ENCODE assay signal across 2 cellular contexts in the genomic region with DNA sequence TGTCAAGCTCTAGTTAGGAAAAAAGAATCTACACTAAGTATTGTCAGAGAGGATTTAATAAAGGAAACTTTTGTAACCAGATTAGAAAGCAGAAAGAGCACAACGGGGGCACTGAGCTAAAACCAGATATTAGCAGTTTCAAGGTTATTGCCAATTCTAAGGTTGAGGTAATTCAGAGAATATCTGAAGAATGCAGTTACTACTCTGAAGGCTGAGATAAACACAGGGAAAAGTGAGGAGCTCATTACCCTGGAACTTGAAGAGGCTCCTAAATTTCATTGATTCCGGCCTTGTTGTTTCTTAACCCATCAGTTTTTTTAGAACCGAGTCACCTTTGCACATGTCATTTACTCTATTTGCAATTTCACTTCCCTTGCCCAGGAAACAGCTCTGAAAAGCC.
TF ChIP-seq lines count a peak whose summit lies in the region.

No MANE protein-coding gene starts in this region.

TF ChIP-seq in SK-N-SH treated with all-trans-retinoic acid at 6 μM for 48 hours, 23 proteins besides CTCF, POLR2A, EP300 and RAD21 (continued from another document):
- TF ChIP-seq, protein P1, sequence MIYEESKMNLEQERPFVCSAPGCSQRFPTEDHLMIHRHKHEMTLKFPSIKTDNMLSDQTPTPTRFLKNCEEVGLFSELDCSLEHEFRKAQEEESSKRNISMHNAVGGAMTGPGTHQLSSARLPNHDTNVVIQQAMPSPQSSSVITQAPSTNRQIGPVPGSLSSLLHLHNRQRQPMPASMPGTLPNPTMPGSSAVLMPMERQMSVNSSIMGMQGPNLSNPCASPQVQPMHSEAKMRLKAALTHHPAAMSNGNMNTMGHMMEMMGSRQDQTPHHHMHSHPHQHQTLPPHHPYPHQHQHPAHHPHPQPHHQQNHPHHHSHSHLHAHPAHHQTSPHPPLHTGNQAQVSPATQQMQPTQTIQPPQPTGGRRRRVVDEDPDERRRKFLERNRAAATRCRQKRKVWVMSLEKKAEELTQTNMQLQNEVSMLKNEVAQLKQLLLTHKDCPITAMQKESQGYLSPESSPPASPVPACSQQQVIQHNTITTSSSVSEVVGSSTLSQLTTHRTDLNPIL (CRISPR knock-in tag; IDR thresholded peaks at IDR 0.05; ENCODE audit: low read depth): peak; percentile 43; the same call in 1 of the 2 replicates
- TF ChIP-seq ZFP30 (CRISPR knock-in tag; IDR thresholded peaks at IDR 0.05): no peak
- no peak for TF ChIP-seq ZFP3 (CRISPR knock-in tag; IDR thresholded peaks at IDR 0.05)
- no peak for TF ChIP-seq SNAI2 (CRISPR knock-in tag; IDR thresholded peaks at IDR 0.05)
- TF ChIP-seq, protein P2, sequence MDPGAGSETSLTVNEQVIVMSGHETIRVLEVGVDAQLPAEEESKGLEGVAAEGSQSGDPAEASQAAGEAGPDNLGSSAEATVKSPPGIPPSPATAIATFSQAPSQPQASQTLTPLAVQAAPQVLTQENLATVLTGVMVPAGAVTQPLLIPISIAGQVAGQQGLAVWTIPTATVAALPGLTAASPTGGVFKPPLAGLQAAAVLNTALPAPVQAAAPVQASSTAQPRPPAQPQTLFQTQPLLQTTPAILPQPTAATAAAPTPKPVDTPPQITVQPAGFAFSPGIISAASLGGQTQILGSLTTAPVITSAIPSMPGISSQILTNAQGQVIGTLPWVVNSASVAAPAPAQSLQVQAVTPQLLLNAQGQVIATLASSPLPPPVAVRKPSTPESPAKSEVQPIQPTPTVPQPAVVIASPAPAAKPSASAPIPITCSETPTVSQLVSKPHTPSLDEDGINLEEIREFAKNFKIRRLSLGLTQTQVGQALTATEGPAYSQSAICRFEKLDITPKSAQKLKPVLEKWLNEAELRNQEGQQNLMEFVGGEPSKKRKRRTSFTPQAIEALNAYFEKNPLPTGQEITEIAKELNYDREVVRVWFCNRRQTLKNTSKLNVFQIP (CRISPR knock-in tag; IDR thresholded peaks at IDR 0.05; ENCODE audit: borderline replicate concordance, low read depth): no peak
- no peak for TF ChIP-seq PPARA (CRISPR knock-in tag; IDR thresholded peaks at IDR 0.05; ENCODE audit: borderline replicate concordance)
- TF ChIP-seq ZNF70 (CRISPR knock-in tag; IDR thresholded peaks at IDR 0.05): no peak
- no peak for TF ChIP-seq ZNF565 (CRISPR knock-in tag; conservative IDR thresholded peaks at IDR 0.05; ENCODE audit: low read depth)
- TF ChIP-seq OSR1 (CRISPR knock-in tag; IDR thresholded peaks at IDR 0.05): no peak
- TF ChIP-seq ISL1 (CRISPR knock-in tag; IDR thresholded peaks at IDR 0.05): peak; percentile 44
- TF ChIP-seq, protein P3, sequence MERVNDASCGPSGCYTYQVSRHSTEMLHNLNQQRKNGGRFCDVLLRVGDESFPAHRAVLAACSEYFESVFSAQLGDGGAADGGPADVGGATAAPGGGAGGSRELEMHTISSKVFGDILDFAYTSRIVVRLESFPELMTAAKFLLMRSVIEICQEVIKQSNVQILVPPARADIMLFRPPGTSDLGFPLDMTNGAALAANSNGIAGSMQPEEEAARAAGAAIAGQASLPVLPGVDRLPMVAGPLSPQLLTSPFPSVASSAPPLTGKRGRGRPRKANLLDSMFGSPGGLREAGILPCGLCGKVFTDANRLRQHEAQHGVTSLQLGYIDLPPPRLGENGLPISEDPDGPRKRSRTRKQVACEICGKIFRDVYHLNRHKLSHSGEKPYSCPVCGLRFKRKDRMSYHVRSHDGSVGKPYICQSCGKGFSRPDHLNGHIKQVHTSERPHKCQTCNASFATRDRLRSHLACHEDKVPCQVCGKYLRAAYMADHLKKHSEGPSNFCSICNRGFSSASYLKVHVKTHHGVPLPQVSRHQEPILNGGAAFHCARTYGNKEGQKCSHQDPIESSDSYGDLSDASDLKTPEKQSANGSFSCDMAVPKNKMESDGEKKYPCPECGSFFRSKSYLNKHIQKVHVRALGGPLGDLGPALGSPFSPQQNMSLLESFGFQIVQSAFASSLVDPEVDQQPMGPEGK (CRISPR knock-in tag; IDR thresholded peaks at IDR 0.05; ENCODE audit: borderline replicate concordance): no peak
- TF ChIP-seq ZC3H10 (CRISPR knock-in tag; IDR thresholded peaks at IDR 0.05): no peak
TF ChIP-seq in SK-N-SH treated with all-trans-retinoic acid at 6 μM for 48 hours: peak in this region for 2.

TF ChIP-seq in SK-N-SH, 30 proteins besides CTCF, POLR2A, EP300 and RAD21 (continued from another document):
- TF ChIP-seq, protein P4, sequence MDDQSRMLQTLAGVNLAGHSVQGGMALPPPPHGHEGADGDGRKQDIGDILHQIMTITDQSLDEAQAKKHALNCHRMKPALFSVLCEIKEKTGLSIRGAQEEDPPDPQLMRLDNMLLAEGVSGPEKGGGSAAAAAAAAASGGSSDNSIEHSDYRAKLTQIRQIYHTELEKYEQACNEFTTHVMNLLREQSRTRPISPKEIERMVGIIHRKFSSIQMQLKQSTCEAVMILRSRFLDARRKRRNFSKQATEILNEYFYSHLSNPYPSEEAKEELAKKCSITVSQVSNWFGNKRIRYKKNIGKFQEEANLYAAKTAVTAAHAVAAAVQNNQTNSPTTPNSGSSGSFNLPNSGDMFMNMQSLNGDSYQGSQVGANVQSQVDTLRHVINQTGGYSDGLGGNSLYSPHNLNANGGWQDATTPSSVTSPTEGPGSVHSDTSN (IDR thresholded peaks at IDR 0.05): no peak
- no peak for TF ChIP-seq FOXM1 (IDR thresholded peaks at IDR 0.05; ENCODE audit: low read depth)
- TF ChIP-seq TEAD4 (IDR thresholded peaks at IDR 0.05; ENCODE audit: borderline replicate concordance, insufficient read depth): no peak
- no peak for TF ChIP-seq GABPA (IDR thresholded peaks at IDR 0.05; ENCODE audit: low read depth)
- TF ChIP-seq, protein P5, sequence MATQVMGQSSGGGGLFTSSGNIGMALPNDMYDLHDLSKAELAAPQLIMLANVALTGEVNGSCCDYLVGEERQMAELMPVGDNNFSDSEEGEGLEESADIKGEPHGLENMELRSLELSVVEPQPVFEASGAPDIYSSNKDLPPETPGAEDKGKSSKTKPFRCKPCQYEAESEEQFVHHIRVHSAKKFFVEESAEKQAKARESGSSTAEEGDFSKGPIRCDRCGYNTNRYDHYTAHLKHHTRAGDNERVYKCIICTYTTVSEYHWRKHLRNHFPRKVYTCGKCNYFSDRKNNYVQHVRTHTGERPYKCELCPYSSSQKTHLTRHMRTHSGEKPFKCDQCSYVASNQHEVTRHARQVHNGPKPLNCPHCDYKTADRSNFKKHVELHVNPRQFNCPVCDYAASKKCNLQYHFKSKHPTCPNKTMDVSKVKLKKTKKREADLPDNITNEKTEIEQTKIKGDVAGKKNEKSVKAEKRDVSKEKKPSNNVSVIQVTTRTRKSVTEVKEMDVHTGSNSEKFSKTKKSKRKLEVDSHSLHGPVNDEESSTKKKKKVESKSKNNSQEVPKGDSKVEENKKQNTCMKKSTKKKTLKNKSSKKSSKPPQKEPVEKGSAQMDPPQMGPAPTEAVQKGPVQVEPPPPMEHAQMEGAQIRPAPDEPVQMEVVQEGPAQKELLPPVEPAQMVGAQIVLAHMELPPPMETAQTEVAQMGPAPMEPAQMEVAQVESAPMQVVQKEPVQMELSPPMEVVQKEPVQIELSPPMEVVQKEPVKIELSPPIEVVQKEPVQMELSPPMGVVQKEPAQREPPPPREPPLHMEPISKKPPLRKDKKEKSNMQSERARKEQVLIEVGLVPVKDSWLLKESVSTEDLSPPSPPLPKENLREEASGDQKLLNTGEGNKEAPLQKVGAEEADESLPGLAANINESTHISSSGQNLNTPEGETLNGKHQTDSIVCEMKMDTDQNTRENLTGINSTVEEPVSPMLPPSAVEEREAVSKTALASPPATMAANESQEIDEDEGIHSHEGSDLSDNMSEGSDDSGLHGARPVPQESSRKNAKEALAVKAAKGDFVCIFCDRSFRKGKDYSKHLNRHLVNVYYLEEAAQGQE (IDR thresholded peaks at IDR 0.05; ENCODE audit: low read depth, low read length): no peak
- no peak for TF ChIP-seq NRF1 (IDR thresholded peaks at IDR 0.05; ENCODE audit: low read depth, low read length)
- no peak for TF ChIP-seq EZH2phosphoT487 (IDR thresholded peaks at IDR 0.05; ENCODE audit: borderline replicate concordance, low read depth)
- TF ChIP-seq NFIC (IDR thresholded peaks at IDR 0.05; ENCODE audit: borderline replicate concordance): no peak
TF ChIP-seq in SK-N-SH: peak in this region for 0.
